In the genomic region with DNA sequence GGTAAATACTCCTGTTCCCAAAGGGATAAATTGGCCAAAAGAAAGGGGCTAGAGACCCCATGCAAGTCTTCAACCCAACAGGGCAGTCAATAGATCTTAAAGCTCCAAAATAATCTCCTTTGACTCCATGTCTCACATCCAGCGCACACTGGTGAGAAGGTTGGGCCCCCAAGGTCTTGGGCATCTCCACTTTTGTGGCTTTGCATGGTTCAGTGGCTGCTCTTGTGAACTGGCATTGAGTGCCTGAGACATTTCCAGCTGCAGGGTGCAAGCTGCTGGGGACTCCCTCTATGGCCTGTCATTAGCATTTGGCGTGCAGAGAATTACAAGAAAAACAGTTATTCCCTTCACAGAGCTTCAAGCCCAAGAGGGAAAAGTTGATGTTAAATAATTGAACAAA, we compare ENCODE assay signal across 7 cellular contexts.
"Had no signal": no experiment of that assay in that cellular context is flagged by ENCODE, and none has a peak within 500 bp of the region (broad histone marks: within the 10 kb centered on the region; RNA-seq: fewer than 3 reads in every experiment).

No MANE protein-coding gene starts in this region.

- H3K4me3 ChIP-seq: K562 had no signal

- H3K27ac ChIP-seq: HL-60, KMS-11 had no signal

- ATAC-seq: HepG2, K562 had no signal

- H3K4me2 ChIP-seq: KMS-11 had no signal

- DNase-seq: IMR-90, KBM-7, KG1 had no signal

- H3K9ac ChIP-seq: KMS-11 had no signal
